In genomic region chr20:57040924-57041323, GRCh38 we compare ENCODE assay signal across 18 cellular contexts.
DNase-seq lines count a peak whose midpoint lies in the region; ATAC-seq and TF ChIP-seq lines count a peak whose summit lies in the region.
"Had no signal": no experiment of that assay in that cellular context is flagged by ENCODE, and none has a peak within 500 bp of the region (broad histone marks: within the 10 kb centered on the region; RNA-seq: fewer than 3 reads in every experiment).

No MANE protein-coding gene starts in this region.

- WGBS in body of pancreas, 2 donors, result 41 to 45% methylated on average over 8 of the region's 8 CpGs
- WGBS in mesenchymal stem cell, result 6% methylated on average over 8 of the region's 8 CpGs

- 0 out of 2 replicates have a peak, but pooled peaks cover 2% of the 10 kb centered on the region for H3K9me3 ChIP-seq in MG63
- H3K9me3 ChIP-seq in body of pancreas, result no peaks in the 10 kb centered on the region
- H3K9me3 ChIP-seq in mesenchymal stem cell (ENCODE audit: control insufficient read depth, low read length), result no peaks in the 10 kb centered on the region
- no peaks in the 10 kb centered on the region for H3K9me3 ChIP-seq in upper lobe of right lung
- H3K9me3 ChIP-seq: gastrocnemius medialis, ovary, thyroid gland had no signal

- no peak for TF ChIP-seq CTCF in AG09309 (IDR thresholded peaks at IDR 0.05; ENCODE audit: control insufficient read depth, insufficient read depth, low read depth, low read length, missing control alignments)
- no peak for TF ChIP-seq CTCF in body of pancreas (IDR thresholded peaks at IDR 0.05)
- no peak for TF ChIP-seq CTCF in upper lobe of right lung (IDR thresholded peaks at IDR 0.05)

- H3K9ac ChIP-seq in mesenchymal stem cell (ENCODE audit: low read length), result no peak overlapping the region

- no peak overlapping the region for H2AFZ ChIP-seq in mesenchymal stem cell (ENCODE audit: low read depth, low read length)

- H3K27me3 ChIP-seq in MG63, result no peaks in the 10 kb centered on the region
- H3K27me3 ChIP-seq in body of pancreas, result no peaks in the 10 kb centered on the region
- peaks cover 0 to 36% of the 10 kb centered on the region in 2 experiments for H3K27me3 ChIP-seq in mesenchymal stem cell (ENCODE audit: control insufficient read depth in 1 of 2, insufficient read depth in 1 of 2, low read length in 2 of 2)
- H3K27me3 ChIP-seq in upper lobe of right lung, result peaks cover 14% of the 10 kb centered on the region
- H3K27me3 ChIP-seq: ovary, thyroid gland had no signal

- H4K8ac ChIP-seq in mesenchymal stem cell (ENCODE audit: low read length), result no peak overlapping the region

- peak overlapping the region; percentile 65 for H2BK120ac ChIP-seq in mesenchymal stem cell (ENCODE audit: low read depth, low read length)

- DNase-seq in AG09309 (ENCODE audit: low read depth) (peak; percentile 44), MG63 (peak; percentile 73), body of pancreas (peak in 2 of 4 donors; percentile 9 to 29), mesenchymal stem cell (peak; percentile 97), upper lobe of right lung (no peak), posterior cingulate gyrus (no peak), DMS 273 treated with DMSO at 0.1 percent for 48 hours (lab: John Stamatoyannopoulos, UW) (no peak)
- DNase-seq in activated CD4-positive, alpha-beta T cell treated with anti-CD3 and anti-CD28 coated beads, Interleukin-2, amount 50 U/mL, for 48 hours, result no peak
- DNase-seq: DMS79 treated with DMSO at 0.1 percent for 48 hours; gastrocnemius medialis; KG1; midbrain; NCI-H2029; NK-92 treated with Interleukin-12 subunit alpha and Interleukin-12 subunit beta, amount 100 ng/mL, for 24 hours; ovary; thyroid gland had no signal

- peak overlapping the region; percentile 34 to 75 for H3K18ac ChIP-seq in mesenchymal stem cell (ENCODE audit: low read depth in 1 of 2, low read length in 2 of 2)

- no peak overlapping the region for H2AK5ac ChIP-seq in mesenchymal stem cell (ENCODE audit: low read length, severe bottlenecking)

- H3K36me3 ChIP-seq in MG63, result no peaks in the 10 kb centered on the region
- H3K36me3 ChIP-seq in body of pancreas (replicated peaks in 1 of 2; ENCODE audit: insufficient read depth in 1 of 2, low read depth in 2 of 2), result no peaks in the 10 kb centered on the region
- no peaks in the 10 kb centered on the region for H3K36me3 ChIP-seq in mesenchymal stem cell (ENCODE audit: control insufficient read depth in 1 of 2, insufficient read depth in 2 of 2, low read depth in 1 of 2, low read length in 2 of 2)
- H3K36me3 ChIP-seq in upper lobe of right lung, result no peaks in the 10 kb centered on the region
- H3K36me3 ChIP-seq: gastrocnemius medialis, ovary, thyroid gland had no signal

- peak overlapping the region in 1 of 2 experiments; percentile 71 for H3K4ac ChIP-seq in mesenchymal stem cell (ENCODE audit: low read depth in 1 of 2, low read length in 2 of 2)

- H3K79me1 ChIP-seq in mesenchymal stem cell (replicated peaks; ENCODE audit: low read length, poor library complexity, severe bottlenecking), result no peaks in the 10 kb centered on the region

- H3K14ac ChIP-seq in mesenchymal stem cell (ENCODE audit: low read length in 2 of 2), result no peak overlapping the region

- no peak overlapping the region for H3K27ac ChIP-seq in body of pancreas
- no peak overlapping the region for H3K27ac ChIP-seq in mesenchymal stem cell (ENCODE audit: low read length, poor library complexity, severe bottlenecking)
- H3K27ac ChIP-seq in upper lobe of right lung, result no peak overlapping the region
- H3K27ac ChIP-seq: gastrocnemius medialis, ovary, SK-N-MC, thyroid gland had no signal

- H3K4me3 ChIP-seq in AG09309 (ENCODE audit: control insufficient read depth, low read depth, low read length) (no peak overlapping the region), MG63 (no peak overlapping the region), body of pancreas (no peak overlapping the region), mesenchymal stem cell (ENCODE audit: insufficient read depth in 1 of 2, low read depth in 1 of 2, low read length in 2 of 2) (no peak overlapping the region), upper lobe of right lung (no peak overlapping the region)
- H3K4me3 ChIP-seq: gastrocnemius medialis, ovary, SK-N-MC, thyroid gland had no signal

- ATAC-seq in body of pancreas (peak; percentile 35), upper lobe of right lung (no peak)
- ATAC-seq: activated naive CD4-positive, alpha-beta T cell treated with anti-CD3 and anti-CD28 coated beads, Interleukin-2, amount 50 U/mL, for 72 hours; gastrocnemius medialis had no signal

- H3K23ac ChIP-seq in mesenchymal stem cell (ENCODE audit: low read length in 2 of 2), result no peak overlapping the region

- H2BK15ac ChIP-seq in mesenchymal stem cell (ENCODE audit: low read depth, poor library complexity, severe bottlenecking), result no peak overlapping the region

- H3K4me2 ChIP-seq in mesenchymal stem cell (ENCODE audit: low read length, poor library complexity, severe bottlenecking), result no peak overlapping the region

- H2BK5ac ChIP-seq in mesenchymal stem cell (ENCODE audit: low read depth, low read length, poor library complexity, severe bottlenecking), result no peak overlapping the region

- H3K4me1 ChIP-seq in body of pancreas (no peaks in the 10 kb centered on the region), mesenchymal stem cell (ENCODE audit: control insufficient read depth, insufficient read depth, low read depth, low read length) (peaks cover 5% of the 10 kb centered on the region), upper lobe of right lung (no peaks in the 10 kb centered on the region)
- H3K4me1 ChIP-seq: gastrocnemius medialis had no signal

- no peak for TF ChIP-seq POLR2A in body of pancreas (IDR thresholded peaks at IDR 0.05)

- peak overlapping the region in 1 of 2 experiments; percentile 76 for H2BK12ac ChIP-seq in mesenchymal stem cell (ENCODE audit: low read length in 2 of 2)

- H4K91ac ChIP-seq in mesenchymal stem cell (ENCODE audit: low read length), result no peak overlapping the region

- intact Hi-C loops in body of pancreas (cut with DNase I) (no loop called here), upper lobe of right lung (cut with DNase I) (no loop called here), posterior cingulate gyrus (cut with DNase I) (no loop called here)

Comparison
In these comparisons a context has a peak if more than half of its experiments do, and no peak if none do; other contexts are left out.
1. DNase-seq: peak in AG09309 (single experiment), MG63 (single experiment) and mesenchymal stem cell (single experiment); none in upper lobe of right lung (single experiment), posterior cingulate gyrus (0 of 10), DMS 273 treated with DMSO at 0.1 percent for 48 hours (single experiment) and activated CD4-positive, alpha-beta T cell treated with anti-CD3 and anti-CD28 coated beads, Interleukin-2, amount 50 U/mL, for 48 hours (0 of 2).